ENCODE assay signal across 22 cellular contexts in the genomic region with DNA sequence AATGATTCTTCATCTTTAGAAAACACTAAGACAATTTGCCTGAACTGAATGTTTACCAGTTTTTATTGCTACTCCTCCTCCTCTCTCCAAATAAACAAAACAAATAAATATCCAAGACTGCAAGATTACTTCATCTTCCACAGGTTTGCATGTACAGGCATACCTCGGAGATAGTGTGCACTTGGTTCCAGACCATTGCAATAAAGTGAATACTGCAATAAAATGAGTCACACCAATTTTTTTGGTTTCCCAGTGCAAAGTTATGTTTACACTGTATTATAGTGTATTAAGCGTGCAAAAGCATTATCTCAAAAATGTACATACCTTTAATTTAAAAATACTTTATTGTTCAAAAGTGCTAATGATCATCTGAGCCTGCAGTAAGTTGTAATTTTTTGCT.
"Had no signal": no experiment of that assay in that cellular context is flagged by ENCODE, and none has a peak within 500 bp of the region (broad histone marks: within the 10 kb centered on the region; RNA-seq: fewer than 3 reads in every experiment).

No MANE protein-coding gene starts in this region.

- ATAC-seq: activated CD4-positive, CD25-positive, alpha-beta regulatory T cell treated with anti-CD3 and anti-CD28 coated beads, Interleukin-2, amount 50 U/mL, for 24 hours; activated CD8-positive, alpha-beta T cell treated with anti-CD3 and anti-CD28 coated beads, Interleukin-2, amount 10 ng/mL, durations not matched to agents 7 days and 5 days had no signal

- H3K27me3 ChIP-seq: Peyer's patch had no signal

- H3K27me3 Mint-ChIP-seq: activated naive CD8-positive, alpha-beta T cell treated with anti-CD3 and anti-CD28 coated beads, Interleukin-2, amount 10 ng/mL, durations not matched to agents 7 days and 5 days; central memory CD8-positive, alpha-beta T cell had no signal

- H3K9me3 ChIP-seq: Peyer's patch had no signal

- H3K4me1 ChIP-seq: Peyer's patch had no signal

- H3K27ac ChIP-seq: Peyer's patch, RWPE1 had no signal

- H3K4me3 ChIP-seq: Peyer's patch had no signal

- H3K4me3 Mint-ChIP-seq: activated CD8-positive, alpha-beta T cell treated with anti-CD3 and anti-CD28 coated beads, Interleukin-2, amount 10 ng/mL, durations not matched to agents 7 days and 5 days; activated naive CD8-positive, alpha-beta T cell treated with anti-CD3 and anti-CD28 coated beads, Interleukin-2, amount 10 ng/mL, durations not matched to agents 7 days and 5 days; central memory CD8-positive, alpha-beta T cell; T-helper 1 cell treated with Interleukin-12 subunit alpha and Interleukin-12 subunit beta and Interleukin-4 antibody, amounts not matched to agents 30 μg/mL and 1 μg/mL, for 36 hours had no signal

- H3K4me1 Mint-ChIP-seq: activated naive CD8-positive, alpha-beta T cell treated with anti-CD3 and anti-CD28 coated beads, Interleukin-2, amount 10 ng/mL, durations not matched to agents 7 days and 5 days; central memory CD8-positive, alpha-beta T cell had no signal

- H3K27ac Mint-ChIP-seq: activated CD8-positive, alpha-beta T cell treated with anti-CD3 and anti-CD28 coated beads, Interleukin-2, amount 10 ng/mL, durations not matched to agents 7 days and 5 days; activated naive CD8-positive, alpha-beta T cell treated with anti-CD3 and anti-CD28 coated beads, Interleukin-2, amount 10 ng/mL, durations not matched to agents 7 days and 5 days; T-helper 1 cell treated with Interleukin-12 subunit alpha and Interleukin-12 subunit beta and Interleukin-4 antibody, amounts not matched to agents 30 μg/mL and 1 μg/mL, for 36 hours had no signal

- DNase-seq: activated CD4-positive, alpha-beta T cell treated with anti-CD3 and anti-CD28 coated beads for 4 hours; activated CD4-positive, alpha-beta T cell treated with anti-CD3 and anti-CD28 coated beads, Interleukin-2, amount 50 U/mL, for 4 hours; activated CD8-positive, alpha-beta memory T cell treated with anti-CD3 and anti-CD28 coated beads, Interleukin-2, amount 50 U/mL, for 48 hours; activated CD8-positive, alpha-beta T cell treated with anti-CD3 and anti-CD28 coated beads, Interleukin-2, amount 10 ng/mL, durations not matched to agents 7 days and 5 days; activated naive CD4-positive, alpha-beta T cell treated with anti-CD3 and anti-CD28 coated beads, Interleukin-2, amount 50 U/mL, for 16 hours; activated naive CD8-positive, alpha-beta T cell treated with anti-CD3 and anti-CD28 coated beads, Interleukin-2, amount 10 ng/mL, durations not matched to agents 7 days and 5 days; activated T-cell treated with anti-CD3 and anti-CD28 coated beads, Interleukin-2, amount 50 U/mL, for 1 hour; aorta; NCI-H1105 treated with DMSO at 0.1 percent for 48 hours; NCI-H1436 treated with DMSO at 0.1 percent for 48 hours; NCI-H187; NCI-H2081; NCI-H510A treated with DMSO at 0.1 percent for 48 hours; NCI-H69; NK-92 treated with Interleukin-12 subunit alpha and Interleukin-12 subunit beta, amount 100 ng/mL, for 24 hours; OCI-M1; Peyer's patch; SHP77 had no signal

- H3K9me3 Mint-ChIP-seq: activated naive CD8-positive, alpha-beta T cell treated with anti-CD3 and anti-CD28 coated beads, Interleukin-2, amount 10 ng/mL, durations not matched to agents 7 days and 5 days; central memory CD8-positive, alpha-beta T cell; T-helper 1 cell treated with Interleukin-12 subunit alpha and Interleukin-12 subunit beta and Interleukin-4 antibody, amounts not matched to agents 30 μg/mL and 1 μg/mL, for 36 hours had no signal
